ENCODE assay signal across 17 cellular contexts in genomic region chr1:107739183-107739582, GRCh38.
DNase-seq lines count a peak whose midpoint lies in the region; ATAC-seq and TF ChIP-seq lines count a peak whose summit lies in the region.
"Had no signal": no experiment of that assay in that cellular context is flagged by ENCODE, and none has a peak within 500 bp of the region (broad histone marks: within the 10 kb centered on the region; RNA-seq: fewer than 3 reads in every experiment).

No MANE protein-coding gene starts in this region.

- H3K4me3 Mint-ChIP-seq in dendritic cell treated with granulocyte-macrophage colony-stimulating factor and Interleukin-4, amounts not matched to agents 40 ng/mL and 50 ng/mL, for 4 days: no peak overlapping the region

- no peak overlapping the region for H3K4me3 ChIP-seq in parathyroid adenoma (ENCODE audit: low read depth, low read length)
- H3K4me3 ChIP-seq: thoracic aorta had no signal

- no peak for TF ChIP-seq CTCF in parathyroid adenoma (IDR thresholded peaks at IDR 0.05)

- H2AFZ ChIP-seq in parathyroid adenoma: peak overlapping the region; percentile 29

- no peak overlapping the region for H3K9ac ChIP-seq in parathyroid adenoma

- peaks cover 33% of the 10 kb centered on the region for H3K4me1 Mint-ChIP-seq in dendritic cell treated with granulocyte-macrophage colony-stimulating factor and Interleukin-4, amounts not matched to agents 40 ng/mL and 50 ng/mL, for 4 days (ENCODE audit: low read depth)

- peak; percentile 67 for ATAC-seq in HG02981 (IDR thresholded peaks at IDR 0.05; ENCODE audit: unreplicated experiment)

- H3K9me3 Mint-ChIP-seq in dendritic cell treated with granulocyte-macrophage colony-stimulating factor and Interleukin-4, amounts not matched to agents 40 ng/mL and 50 ng/mL, for 4 days: no peaks in the 10 kb centered on the region

- intact Hi-C loops in dendritic cell treated with granulocyte-macrophage colony-stimulating factor and Interleukin-4, amounts not matched to agents 40 ng/mL and 50 ng/mL, for 4 days (cut with micrococcal nuclease): no loop called here

- no peaks in the 10 kb centered on the region for H3K4me1 ChIP-seq in parathyroid adenoma
- H3K4me1 ChIP-seq: BE2C had no signal

- H3K27me3 Mint-ChIP-seq in dendritic cell treated with granulocyte-macrophage colony-stimulating factor and Interleukin-4, amounts not matched to agents 40 ng/mL and 50 ng/mL, for 4 days: no peaks in the 10 kb centered on the region

- H3K9me3 ChIP-seq in parathyroid adenoma (ENCODE audit: control insufficient read depth, low read length): no peaks in the 10 kb centered on the region
- H3K9me3 ChIP-seq: BE2C, thoracic aorta had no signal

- H3K27ac ChIP-seq in parathyroid adenoma: no peak overlapping the region
- H3K27ac ChIP-seq: thoracic aorta had no signal

- H3K27ac Mint-ChIP-seq in dendritic cell treated with granulocyte-macrophage colony-stimulating factor and Interleukin-4, amounts not matched to agents 40 ng/mL and 50 ng/mL, for 4 days: peak overlapping the region; percentile 85

- no peaks in the 10 kb centered on the region for H3K27me3 ChIP-seq in parathyroid adenoma (ENCODE audit: control insufficient read depth, insufficient read depth, low read length)
- H3K27me3 ChIP-seq: BE2C had no signal

- H3K36me3 Mint-ChIP-seq in dendritic cell treated with granulocyte-macrophage colony-stimulating factor and Interleukin-4, amounts not matched to agents 40 ng/mL and 50 ng/mL, for 4 days (ENCODE audit: low read depth): peaks cover 28% of the 10 kb centered on the region

- peak; percentile 8 for DNase-seq in DMS53 treated with DMSO at 0.1 percent for 48 hours (lab: John Stamatoyannopoulos, UW; ENCODE audit: unreplicated experiment)
- no peak for DNase-seq in inferior parietal cortex (ENCODE audit: extremely low spot score)
- no peak for DNase-seq in retina
- no peak for DNase-seq in NCI-H69 (lab: John Stamatoyannopoulos, UW)
- no peak for DNase-seq in NCI-H1417 (lab: John Stamatoyannopoulos, UW)
- DNase-seq: activated effector memory CD4-positive, alpha-beta T cell treated with anti-CD3 and anti-CD28 coated beads, Interleukin-2, amount 50 U/mL, for 16 hours; aorta; BE2C; erythroblast; hippocampal formation; NCI-H1092 treated with DMSO at 0.1 percent for 48 hours; NCI-H226; nucleus accumbens had no signal

- H3K4me2 ChIP-seq in parathyroid adenoma (ENCODE audit: low read length): no peak overlapping the region

- H3K36me3 ChIP-seq in parathyroid adenoma (ENCODE audit: control insufficient read depth, insufficient read depth, low read length): no peaks in the 10 kb centered on the region
- H3K36me3 ChIP-seq: BE2C, thoracic aorta had no signal

- H3K79me2 ChIP-seq in parathyroid adenoma: no peaks in the 10 kb centered on the region
